Comparison of ENCODE assay signal across 23 cellular contexts in the genomic region with DNA sequence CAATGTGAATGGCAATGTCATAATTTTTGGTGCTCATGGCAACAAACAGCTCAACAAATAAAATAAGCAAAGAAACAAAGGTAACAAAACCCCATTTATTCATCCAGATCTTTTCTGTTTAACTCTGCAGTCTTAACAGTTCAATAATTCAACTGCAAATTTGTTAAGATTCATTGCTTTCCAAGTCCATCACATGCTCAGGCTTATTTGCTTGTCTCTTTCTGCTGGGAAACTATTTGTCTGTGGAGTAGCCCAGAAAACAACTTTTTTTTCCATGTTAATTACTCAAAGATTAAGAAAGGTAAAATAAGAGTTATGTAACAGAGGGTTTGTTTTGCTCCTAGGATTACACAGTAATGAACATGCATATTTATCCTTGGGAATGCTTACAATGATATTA.
"Had no signal": no experiment of that assay in that cellular context is flagged by ENCODE, and none has a peak within 500 bp of the region (broad histone marks: within the 10 kb centered on the region; RNA-seq: fewer than 3 reads in every experiment).

No MANE protein-coding gene starts in this region.

- H3K4me1 Mint-ChIP-seq: naive thymus-derived CD8-positive, alpha-beta T cell; nephron progenitor cell; stimulated activated effector memory CD8-positive, alpha-beta T cell treated with anti-CD3 and anti-CD28 coated beads, Interleukin-12 subunit alpha, Interleukin-12 subunit beta, amount 100 ng/mL, for 72 hours had no signal

- H3K4me3 ChIP-seq: left lung, psoas muscle, right lobe of liver, stomach, tibial artery, uterus had no signal

- H3K27ac ChIP-seq: left lung, psoas muscle, right lobe of liver, stomach, tibial artery, uterus had no signal

- H3K27ac Mint-ChIP-seq: effector memory CD8-positive, alpha-beta T cell; naive thymus-derived CD8-positive, alpha-beta T cell; nephron progenitor cell; stimulated activated effector memory CD8-positive, alpha-beta T cell treated with anti-CD3 and anti-CD28 coated beads, Interleukin-12 subunit alpha, Interleukin-12 subunit beta, amount 100 ng/mL, for 72 hours; type B pancreatic cell had no signal

- H3K36me3 Mint-ChIP-seq: naive thymus-derived CD8-positive, alpha-beta T cell; stimulated activated effector memory CD8-positive, alpha-beta T cell treated with anti-CD3 and anti-CD28 coated beads, Interleukin-12 subunit alpha, Interleukin-12 subunit beta, amount 100 ng/mL, for 72 hours; type B pancreatic cell had no signal

- DNase-seq: cortex of kidney; effector memory CD8-positive, alpha-beta T cell; erythroblast; kidney; left cardiac atrium; left lung; mesendoderm; naive thymus-derived CD8-positive, alpha-beta T cell; nephron progenitor cell; nucleus accumbens; posterior cingulate gyrus; psoas muscle; retina; right lobe of liver; small intestine; stimulated activated CD4-positive, alpha-beta T cell treated with anti-CD3 and anti-CD28 coated beads, Interleukin-15, amount 100 ng/mL, for 24 hours; stimulated activated CD4-positive, alpha-beta T cell treated with anti-CD3 and anti-CD28 coated beads, Interleukin-4, amount 100 ng/mL, for 24 hours; stimulated activated naive CD4-positive, alpha-beta T cell treated with Interleukin-2 at 50 U/mL for 16 hours; stomach; tibial artery; uterus had no signal

- H3K4me3 Mint-ChIP-seq: effector memory CD8-positive, alpha-beta T cell; naive thymus-derived CD8-positive, alpha-beta T cell; nephron progenitor cell; stimulated activated effector memory CD8-positive, alpha-beta T cell treated with anti-CD3 and anti-CD28 coated beads, Interleukin-12 subunit alpha, Interleukin-12 subunit beta, amount 100 ng/mL, for 72 hours; type B pancreatic cell had no signal

- H3K27me3 Mint-ChIP-seq: type B pancreatic cell had no signal

- H3K4me1 ChIP-seq: left lung, psoas muscle, right lobe of liver, stomach, uterus had no signal

- ATAC-seq: effector memory CD8-positive, alpha-beta T cell; left cardiac atrium; naive thymus-derived CD8-positive, alpha-beta T cell; psoas muscle; right lobe of liver had no signal

- H3K9me3 ChIP-seq: left lung, psoas muscle, right lobe of liver, stomach, tibial artery, uterus had no signal

- H3K36me3 ChIP-seq: left lung, right lobe of liver, stomach, tibial artery, uterus had no signal

- H3K27me3 ChIP-seq: left lung, right lobe of liver, stomach, tibial artery, uterus had no signal

- H3K9me3 Mint-ChIP-seq: type B pancreatic cell had no signal
